Comparison of ENCODE assay signal across 1 cellular context in genomic region chr17:9408381-9408780, GRCh38.
TF ChIP-seq lines count a peak whose summit lies in the region.

No MANE protein-coding gene starts in this region.

TF ChIP-seq in SK-N-SH, 30 proteins besides CTCF, POLR2A, EP300 and RAD21 (continued from another document):
- TF ChIP-seq RFX5 (IDR thresholded peaks at IDR 0.05; ENCODE audit: low read length) (no peak), REST (IDR thresholded peaks at IDR 0.05; ENCODE audit: low read depth, low read length) (no peak), CHD2 (IDR thresholded peaks at IDR 0.05; ENCODE audit: low read length, partially characterized antibody) (no peak), NRF1 (IDR thresholded peaks at IDR 0.05; ENCODE audit: low read depth, low read length) (no peak), YY1 (IDR thresholded peaks at IDR 0.05; ENCODE audit: low read depth) (no peak), JUND (IDR thresholded peaks at IDR 0.05) (no peak), SIN3A (IDR thresholded peaks at IDR 0.05; ENCODE audit: borderline replicate concordance, low read depth, low read length) (no peak), RXRA (IDR thresholded peaks at IDR 0.05; ENCODE audit: borderline replicate concordance, low read depth) (no peak), RCOR1 (IDR thresholded peaks at IDR 0.05; ENCODE audit: low read length) (no peak)
TF ChIP-seq in SK-N-SH: peak in this region for 0.
